ENCODE assay signal across 8 cellular contexts in genomic region chr12:118358008-118358359, GRCh38. TPM values are rescaled to one million over a fixed set of nuclear protein-coding genes. Genes with fewer than 3 reads are reported as not detected.
DNase-seq lines count a peak whose midpoint lies in the region; ATAC-seq and TF ChIP-seq lines count a peak whose summit lies in the region.
"Had no signal": no experiment of that assay in that cellular context is flagged by ENCODE, and none has a peak within 500 bp of the region (broad histone marks: within the 10 kb centered on the region; RNA-seq: fewer than 3 reads in every experiment).

No MANE protein-coding gene starts in this region.

- peaks cover 70% of the 10 kb centered on the region for H3K79me2 ChIP-seq in DOHH2 (ENCODE audit: control insufficient read depth, low read length)
- peaks cover 97% of the 10 kb centered on the region for H3K79me2 ChIP-seq in Loucy (ENCODE audit: insufficient read depth, low read length)
- peaks cover 10% of the 10 kb centered on the region for H3K79me2 ChIP-seq in parathyroid adenoma

- H3K27ac Mint-ChIP-seq in chondrocyte (ENCODE audit: unreplicated experiment): peak overlapping the region; percentile 69

- H3K4me1 Mint-ChIP-seq in chondrocyte (ENCODE audit: low read depth): peaks cover 65% of the 10 kb centered on the region

- no peak overlapping the region for H3K4me3 Mint-ChIP-seq in chondrocyte (ENCODE audit: unreplicated experiment)

- no peaks in the 10 kb centered on the region for H3K27me3 Mint-ChIP-seq in chondrocyte (ENCODE audit: low read depth)

- peak overlapping the region; percentile 83 for H3K9ac ChIP-seq in Loucy (ENCODE audit: low read depth, low read length, poor library complexity, severe bottlenecking)
- H3K9ac ChIP-seq in parathyroid adenoma: no peak overlapping the region

- no peak for ATAC-seq in GM19324 (IDR thresholded peaks at IDR 0.05; ENCODE audit: low FRiP score, unreplicated experiment)

- no peaks in the 10 kb centered on the region for H4K20me1 ChIP-seq in DOHH2 (ENCODE audit: control insufficient read depth, insufficient read depth, low read depth, low read length)
- H4K20me1 ChIP-seq in Loucy (ENCODE audit: insufficient read depth, low read length, poor library complexity, severe bottlenecking): peaks cover 36% of the 10 kb centered on the region

- H3K36me3 ChIP-seq in DOHH2 (ENCODE audit: control insufficient read depth, low read length) (peaks cover 31% of the 10 kb centered on the region), Loucy (ENCODE audit: insufficient read depth, low read length) (no peaks in the 10 kb centered on the region), parathyroid adenoma (ENCODE audit: control insufficient read depth, insufficient read depth, low read length) (no peaks in the 10 kb centered on the region)

- H3K4me1 ChIP-seq in DOHH2 (ENCODE audit: control insufficient read depth, low read length) (peaks cover 56% of the 10 kb centered on the region), Loucy (ENCODE audit: insufficient read depth, low read length, poor library complexity, severe bottlenecking) (peaks cover 49% of the 10 kb centered on the region), parathyroid adenoma (peaks cover 3% of the 10 kb centered on the region)

- H3K4me2 ChIP-seq in DOHH2 (ENCODE audit: low read length) (peak overlapping the region; percentile 79), Loucy (ENCODE audit: low read depth, low read length, poor library complexity, severe bottlenecking) (peak overlapping the region; percentile 93), parathyroid adenoma (ENCODE audit: low read length) (no peak overlapping the region)

- no peaks in the 10 kb centered on the region for H3K27me3 ChIP-seq in DOHH2 (ENCODE audit: control insufficient read depth, low read length)
- no peaks in the 10 kb centered on the region for H3K27me3 ChIP-seq in Loucy (ENCODE audit: insufficient read depth, low read length, poor library complexity, severe bottlenecking)
- H3K27me3 ChIP-seq in parathyroid adenoma (ENCODE audit: control insufficient read depth, insufficient read depth, low read length): no peaks in the 10 kb centered on the region

- peak overlapping the region; percentile 85 for H3K27ac ChIP-seq in DOHH2 (ENCODE audit: low read depth, low read length)
- peak overlapping the region; percentile 43 for H3K27ac ChIP-seq in parathyroid adenoma

- peak overlapping the region; percentile 76 for H3K4me3 ChIP-seq in DOHH2 (ENCODE audit: low read length)
- H3K4me3 ChIP-seq in Loucy (ENCODE audit: low read length, poor library complexity, severe bottlenecking): peak overlapping the region; percentile 83
- no peak overlapping the region for H3K4me3 ChIP-seq in parathyroid adenoma (ENCODE audit: low read depth, low read length)

- no peak for TF ChIP-seq CTCF in DOHH2 (IDR thresholded peaks at IDR 0.05; ENCODE audit: low read depth, low read length, poor library complexity, severe bottlenecking)
- peak; percentile 11; the same call in 1 of the 2 replicates for TF ChIP-seq CTCF in Loucy (conservative IDR thresholded peaks at IDR 0.05; ENCODE audit: low read length)
- TF ChIP-seq CTCF in chondrocyte (IDR thresholded peaks at IDR 0.05): peak; percentile 15
- no peak for TF ChIP-seq CTCF in parathyroid adenoma (IDR thresholded peaks at IDR 0.05)

- H3K9me3 Mint-ChIP-seq in chondrocyte (ENCODE audit: low read depth): no peaks in the 10 kb centered on the region

- H2AFZ ChIP-seq in Loucy (ENCODE audit: low read length) (no peak overlapping the region), parathyroid adenoma (no peak overlapping the region)

- no peaks in the 10 kb centered on the region for H3K9me2 ChIP-seq in DOHH2 (replicated peaks; ENCODE audit: control insufficient read depth, low read length)
- H3K9me2 ChIP-seq in Loucy (replicated peaks; ENCODE audit: low read depth, low read length): no peaks in the 10 kb centered on the region

- no peak for DNase-seq in chondrocyte (ENCODE audit: low spot score)
- no peak for DNase-seq in COLO829 (ENCODE audit: low spot score)
- no peak for DNase-seq in HK-2 (ENCODE audit: unreplicated experiment)
- DNase-seq: islet precursor cell had no signal

- H3K36me3 Mint-ChIP-seq in chondrocyte (ENCODE audit: low read depth): no peaks in the 10 kb centered on the region

- H3F3A ChIP-seq in DOHH2 (ENCODE audit: control insufficient read depth, insufficient read depth) (peaks cover 41% of the 10 kb centered on the region), Loucy (ENCODE audit: low read depth) (0 out of 2 replicates have a peak, but pooled peaks cover 2% of the 10 kb centered on the region)

- H3K9me3 ChIP-seq in DOHH2 (ENCODE audit: control insufficient read depth, insufficient read depth, low read length) (peaks cover 8% of the 10 kb centered on the region; the same call in 1 of the 2 replicates), Loucy (ENCODE audit: insufficient read depth, low read depth, low read length) (no peaks in the 10 kb centered on the region; the same call in 1 of the 2 replicates), parathyroid adenoma (ENCODE audit: control insufficient read depth, low read length) (no peaks in the 10 kb centered on the region)

RNA-seq across cellular contexts. Expression of gene TAOK3, which starts 14.7 kb away (rescaled TPM):
- total RNA-seq in chondrocyte: 18.3 to 31.3 TPM (median 19.9 TPM) in 3 replicates

RNA-seq across cellular contexts. Expression of gene SUDS3, which starts 18.4 kb away (rescaled TPM):
- 22.6 to 27.8 TPM (median 23.4 TPM) in 3 replicates for total RNA-seq in chondrocyte

Comparison
In these comparisons a context has a peak if more than half of its experiments do, and no peak if none do; other contexts are left out.
1. CTCF ChIP-seq: peak in Loucy (single experiment) and chondrocyte (single experiment); none in DOHH2 (single experiment) and parathyroid adenoma (single experiment).